ENCODE assay signal across 8 cellular contexts in the genomic region with DNA sequence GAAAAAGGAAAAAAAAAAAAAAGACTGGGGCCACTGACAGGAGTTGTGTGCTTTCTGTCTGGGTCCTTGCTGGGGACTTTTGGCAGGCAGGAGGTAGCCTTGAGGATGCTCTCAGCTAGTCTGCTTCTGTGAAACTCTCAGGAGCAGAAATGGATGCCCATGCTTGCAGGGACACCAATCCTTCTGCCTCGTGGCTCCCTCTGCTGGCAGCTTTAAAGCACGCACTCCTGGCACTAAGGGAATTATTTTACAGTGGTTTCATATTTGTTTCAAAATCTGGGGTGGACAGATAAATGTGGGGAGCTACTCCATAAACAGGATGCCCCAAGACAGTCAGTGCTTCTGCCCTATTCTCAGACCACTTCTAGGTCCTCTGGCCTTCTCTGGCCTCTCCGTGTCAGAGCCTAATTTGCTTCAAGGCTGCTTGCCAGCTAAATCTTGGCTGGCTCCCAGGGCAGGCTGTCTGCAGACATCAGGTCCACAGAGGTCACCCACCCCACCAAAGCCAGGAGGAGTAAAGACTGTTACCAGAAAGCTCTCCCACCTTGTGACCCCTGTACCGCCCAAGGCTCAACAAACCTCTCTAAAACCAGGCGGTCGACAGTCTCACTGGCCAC. TPM values are rescaled to one million over a fixed set of nuclear protein-coding genes. Genes with fewer than 3 reads are reported as not detected.
DNase-seq lines count a peak whose midpoint lies in the region; ATAC-seq and TF ChIP-seq lines count a peak whose summit lies in the region.

No MANE protein-coding gene starts in this region.

- DNase-seq in Daoy (ENCODE audit: low read depth) (peak; percentile 62), M059J (ENCODE audit: low read depth) (peak; percentile 64), SKM-1 (lab: John Stamatoyannopoulos, UW; ENCODE audit: unreplicated experiment) (peak; percentile 63), glomerular visceral epithelial cell (ENCODE audit: extremely low spot score) (peak; percentile 71), pons (ENCODE audit: low spot score) (peak; percentile 89), transverse colon (peak; percentile 83)
- DNase-seq in activated naive CD4-positive, alpha-beta T cell treated with anti-CD3 and anti-CD28 coated beads, Interleukin-2, amount 50 U/mL, for 16 hours: peak; percentile 79

- H3K27ac ChIP-seq in transverse colon: no peak overlapping the region

- H3K9me3 ChIP-seq in transverse colon: no peaks in the 10 kb centered on the region

- no peak for ATAC-seq in GM19397 (IDR thresholded peaks at IDR 0.05; ENCODE audit: unreplicated experiment)

- in situ Hi-C loops in transverse colon (cut with MboI; ENCODE audit: low pct_ligation_motif_present in 1 of 4, low pct_unique_long_range_greater_than_20kb in 1 of 4, low sequenced_read_pairs in 3 of 4): no loop called here

- no peak for TF ChIP-seq EP300 in transverse colon (IDR thresholded peaks at IDR 0.05; ENCODE audit: low read depth)

- H3K4me3 ChIP-seq in transverse colon: no peak overlapping the region

- intact Hi-C loops in transverse colon (cut with DNase I; ENCODE audit: low total_unique reads): loop anchor here (1.0 kb wide), 1 partner anchor 37 kb away; no protein-coding TSS in a partner anchor

- peaks cover 0 to 4% (median 1%) of the 10 kb centered on the region in 4 donors for H3K4me1 ChIP-seq in transverse colon

- WGBS in transverse colon (ENCODE audit: low coverage in 1 of 2), 2 donors: 14 to 34% methylated on average over 2 to 6 of the region's 6 CpGs

- H3K27me3 ChIP-seq in transverse colon: no peaks in the 10 kb centered on the region

- H3K36me3 ChIP-seq in transverse colon: no peaks in the 10 kb centered on the region

- peak; percentile 87 to 93 (median 91) for TF ChIP-seq CTCF in transverse colon (IDR thresholded peaks at IDR 0.05)

- TF ChIP-seq POLR2A in transverse colon (IDR thresholded peaks at IDR 0.05): no peak

RNA-seq across cellular contexts. Expression of a gene that starts 17.1 kb away (rescaled TPM):
- total RNA-seq in Daoy (2014; rRNA removed; shearing (Covaris generic)): 6.6 and 10.4 TPM in 2 replicates
- total RNA-seq in M059J (2014; rRNA removed; shearing (Covaris generic)): 6.5 and 9.9 TPM in 2 replicates
- 1 to 10 TPM; 1.2 to 1.7 (median 1.6) TPM for total RNA-seq in transverse colon

RNA-seq across cellular contexts. Expression of a gene that starts 25.5 kb away (rescaled TPM):
- total RNA-seq in Daoy (2014; rRNA removed; shearing (Covaris generic)): 5.1 and 6.8 TPM in 2 replicates
- total RNA-seq in M059J (2014; rRNA removed; shearing (Covaris generic)): 21.8 and 46.1 TPM in 2 replicates
- total RNA-seq in transverse colon: 100 to 1,000 TPM in 1 of 4 donors, 10 to 100 TPM in 3; 77.5 to 112 (median 94.0) TPM

RNA-seq across cellular contexts. Expression of a gene that starts 30.4 kb away (rescaled TPM):
- total RNA-seq in Daoy (2014; rRNA removed; shearing (Covaris generic)): 0.34 TPM in 1 of 2 replicates, not detected in the other
- total RNA-seq in M059J (2014; rRNA removed; shearing (Covaris generic)): 0.12 and 0.27 TPM in 2 replicates
- total RNA-seq in transverse colon: under 1 TPM in 1 of 4 donors, not detected in 3; 0.14 TPM

RNA-seq across cellular contexts. Expression of a gene that starts 36.2 kb away (rescaled TPM):
- total RNA-seq in Daoy (2014; rRNA removed; shearing (Covaris generic)): not detected in 2 replicates
- total RNA-seq in M059J (2014; rRNA removed; shearing (Covaris generic)): 0.89 and 1.6 TPM in 2 replicates
- total RNA-seq in transverse colon: 1 to 10 TPM in 2 of 4 donors, not detected in 2; 1.4 to 1.5 TPM

RNA-seq across cellular contexts. Expression of a gene that starts 39.6 kb away (rescaled TPM):
- not detected in 2 replicates for total RNA-seq in Daoy (2014; rRNA removed; shearing (Covaris generic))
- not detected in 2 replicates for total RNA-seq in M059J (2014; rRNA removed; shearing (Covaris generic))
- total RNA-seq in transverse colon: not detected
